Comparison of ENCODE assay signal across 19 cellular contexts in genomic region chr2:65374999-65375398, GRCh38. TPM values are rescaled to one million over a fixed set of nuclear protein-coding genes. Genes with fewer than 3 reads are reported as not detected.
A peak's percentile ranks its signal among the peaks of the same experiment; 100 is the strongest.
DNase-seq lines count a peak whose midpoint lies in the region; ATAC-seq, FAIRE-seq and TF ChIP-seq lines count a peak whose summit lies in the region.
"Had no signal": no experiment of that assay in that cellular context is flagged by ENCODE, and none has a peak within 500 bp of the region (broad histone marks: within the 10 kb centered on the region; RNA-seq: fewer than 3 reads in every experiment).

No MANE protein-coding gene starts in this region.

- FAIRE-seq in A549 (lab: Jason Lieb, UNC): no peak
- FAIRE-seq: A204.1, RCC 7860 had no signal

- POLR2A ChIA-PET in A549 (lab: Yijun Ruan, JAX) (interaction anchor here (1.2 to 1.3 kb wide), 2 partner anchors 8 to 61 kb away, joined by 4 read pairs; no protein-coding TSS in a partner anchor), RWPE1 (lab: Yijun Ruan, JAX; ENCODE audit: low non-redundant PET) (no interaction called here)

- TF ChIP-seq RAD21 in A549 (conservative IDR thresholded peaks at IDR 0.05 in 1 of 2, IDR thresholded peaks at IDR 0.05 in 1 of 2): no peak

- DNase-seq in A549 (ENCODE audit: low read depth in 1 of 2, low spot score in 1 of 2) (no peak), RWPE1 (ENCODE audit: low spot score) (no peak), lower lobe of right lung (no peak), NCI-H2171 (lab: John Stamatoyannopoulos, UW) (no peak), NCI-H446 (lab: John Stamatoyannopoulos, UW) (no peak), retina (no peak)
- DNase-seq in activated CD8-positive, alpha-beta memory T cell treated with anti-CD3 and anti-CD28 coated beads for 24 hours: no peak
- DNase-seq: AML-193; CD4-positive, alpha-beta memory T cell; DMS79 treated with DMSO at 0.1 percent for 48 hours; GF-D8; NCI-H1436; NCI-H2081 treated with DMSO at 0.1 percent for 48 hours; NCI-H2227 treated with DMSO at 0.1 percent for 48 hours; NCI-H69; SW 1271 had no signal

- H3K4me3 ChIP-seq in A549 (no peak overlapping the region), KMS-11 (IDR thresholded peaks at IDR 0.05; ENCODE audit: insufficient read depth, low read depth, low read length) (no peak overlapping the region), lower lobe of right lung (no peak overlapping the region)

- H3K79me2 ChIP-seq in KMS-11 (ENCODE audit: insufficient read depth, low read depth): peaks cover 52% of the 10 kb centered on the region; the same call in 1 of the 2 replicates

- H3K9me3 ChIP-seq in A549 (no peaks in the 10 kb centered on the region), lower lobe of right lung (no peaks in the 10 kb centered on the region)

- H3K4me1 ChIP-seq in A549 (peaks cover 77% of the 10 kb centered on the region), KMS-11 (ENCODE audit: low read depth, poor library complexity, severe bottlenecking) (peaks cover 58% of the 10 kb centered on the region), lower lobe of right lung (peaks cover 77% of the 10 kb centered on the region)

- TF ChIP-seq POLR2A in A549 (IDR thresholded peaks at IDR 0.05; ENCODE audit: low read length): no peak

- no peak for TF ChIP-seq CTCF in A549 (IDR thresholded peaks at IDR 0.05)
- TF ChIP-seq CTCF in KMS-11 (conservative IDR thresholded peaks at IDR 0.05; ENCODE audit: low read depth, low read length): no peak
- TF ChIP-seq CTCF in RWPE1 (conservative IDR thresholded peaks at IDR 0.05; ENCODE audit: low read depth): no peak
- TF ChIP-seq CTCF in lower lobe of right lung (IDR thresholded peaks at IDR 0.05): no peak

- H3K27ac ChIP-seq in A549 (no peak overlapping the region), KMS-11 (no peak overlapping the region), RWPE1 (peak overlapping the region; percentile 26; the same call in 1 of the 2 replicates), lower lobe of right lung (peak overlapping the region; percentile 33)

- CTCF ChIA-PET in A549 (lab: Yijun Ruan, JAX): interaction anchor here (1.0 to 1.9 kb wide), 3 partner anchors 8 to 110 kb away, joined by 3 to 8 read pairs (median 5); no protein-coding TSS in a partner anchor
- CTCF ChIA-PET in RWPE1 (lab: Yijun Ruan, JAX): interaction anchor here (1.1 kb wide), 1 partner anchor 13 kb away, joined by 3 read pairs; no protein-coding TSS in a partner anchor

- H2AFZ ChIP-seq in KMS-11 (ENCODE audit: low read depth): no peak overlapping the region

- H3K4me2 ChIP-seq in A549: peak overlapping the region; percentile 64; the same call in 1 of the 3 replicates
- 0 out of 2 replicates have a peak overlapping the region, but pooled peaks have one; percentile 1 for H3K4me2 ChIP-seq in KMS-11

- intact Hi-C loops in lower lobe of right lung (cut with DNase I): no loop called here

- ATAC-seq in A549: no peak
- peak; percentile 56 to 62 for ATAC-seq in lower lobe of right lung

- WGBS in A549 (ENCODE audit: missing lambda C conversion rate): 92% methylated on average over 4 of the region's 4 CpGs

- TF ChIP-seq EP300 in A549 (IDR thresholded peaks at IDR 0.05): no peak

- H4K20me1 ChIP-seq in KMS-11 (ENCODE audit: insufficient read depth): no peaks in the 10 kb centered on the region

- no peaks in the 10 kb centered on the region for H3K36me3 ChIP-seq in KMS-11 (ENCODE audit: insufficient read depth)
- H3K36me3 ChIP-seq in lower lobe of right lung: no peaks in the 10 kb centered on the region

- H3K27me3 ChIP-seq in KMS-11 (ENCODE audit: insufficient read depth, low read depth) (no peaks in the 10 kb centered on the region), lower lobe of right lung (ENCODE audit: low read depth) (no peaks in the 10 kb centered on the region)

- H3K9ac ChIP-seq in KMS-11: no peak overlapping the region

TF ChIP-seq in A549, 52 proteins besides CTCF, POLR2A, EP300 and RAD21:
- TF ChIP-seq USF2 (IDR thresholded peaks at IDR 0.05): no peak
- no peak for TF ChIP-seq HOXB5 (CRISPR knock-in tag; IDR thresholded peaks at IDR 0.05)
- TF ChIP-seq PBX3 (IDR thresholded peaks at IDR 0.05): no peak
- TF ChIP-seq RARB (CRISPR knock-in tag; IDR thresholded peaks at IDR 0.05): no peak
- no peak for TF ChIP-seq BHLHE40 (IDR thresholded peaks at IDR 0.05; ENCODE audit: low read depth, low read length)
- no peak for TF ChIP-seq MAX (IDR thresholded peaks at IDR 0.05)
- no peak for TF ChIP-seq FOSB (CRISPR knock-in tag; IDR thresholded peaks at IDR 0.05)
- no peak for TF ChIP-seq TP53 (CRISPR knock-in tag; IDR thresholded peaks at IDR 0.05)
- TF ChIP-seq CBX2 (IDR thresholded peaks at IDR 0.05; ENCODE audit: borderline replicate concordance, low read depth): no peak
- no peak for TF ChIP-seq ELK1 (IDR thresholded peaks at IDR 0.05; ENCODE audit: low read depth, low read length)
- TF ChIP-seq ZFP36 (IDR thresholded peaks at IDR 0.05; ENCODE audit: borderline replicate concordance, partially characterized antibody): no peak
- no peak for TF ChIP-seq MYC (IDR thresholded peaks at IDR 0.05; ENCODE audit: borderline replicate concordance, low read length)
- no peak for TF ChIP-seq SMC3 (IDR thresholded peaks at IDR 0.05)
- TF ChIP-seq RCOR1 (IDR thresholded peaks at IDR 0.05; ENCODE audit: low read depth, low read length): no peak
- TF ChIP-seq HES2 (IDR thresholded peaks at IDR 0.05): no peak
- no peak for TF ChIP-seq EHF (CRISPR knock-in tag; IDR thresholded peaks at IDR 0.05)
- no peak for TF ChIP-seq JUNB (IDR thresholded peaks at IDR 0.05)
- no peak for TF ChIP-seq TFCP2L1 (CRISPR knock-in tag; IDR thresholded peaks at IDR 0.05)

RNA-seq across cellular contexts. Expression of gene SPRED2, which starts 57.4 kb away (rescaled TPM):
- 28.1 and 29.3 TPM in 2 replicates for polyA plus RNA-seq in A549 (2011; rRNA removed)
- 22.4 and 26.0 TPM in 2 replicates for polyA plus RNA-seq in A549 (2012; cell fraction: cytosol; rRNA removed)
- polyA plus RNA-seq in A549 (2012; cell fraction: nucleus; rRNA removed): 18.5 and 23.7 TPM in 2 replicates
- polyA plus RNA-seq in A549 (2017; fragmentation: RNase III; extraction: RNeasy Plus Mini Kit Qiagen cat#74134 plus additional on column Dnase treatment): 18.9 to 22.6 TPM (median 20.6 TPM) in 3 replicates
- polyA minus RNA-seq in A549 (2011; rRNA and poly(A)+ RNA removed): 24.1 and 25.4 TPM in 2 replicates
- total RNA-seq in lower lobe of right lung: 43.9 TPM

Comparison
In these comparisons a context has a peak if more than half of its experiments do, and no peak if none do; other contexts are left out.
1. ATAC-seq: peak in lower lobe of right lung (2 of 2); none in A549 (0 of 2).
2. H3K27ac ChIP-seq: peak in RWPE1 (single experiment) and lower lobe of right lung (single experiment); none in A549 (0 of 2) and KMS-11 (single experiment).